ENCODE assay signal across 16 cellular contexts in genomic region chr19:31535691-31536460, GRCh38.
DNase-seq lines count a peak whose midpoint lies in the region; ATAC-seq and TF ChIP-seq lines count a peak whose summit lies in the region.
"Had no signal": no experiment of that assay in that cellular context is flagged by ENCODE, and none has a peak within 500 bp of the region (broad histone marks: within the 10 kb centered on the region; RNA-seq: fewer than 3 reads in every experiment).

No MANE protein-coding gene starts in this region.

- WGBS in heart left ventricle, 4 donors: 79 to 81% (median 79%) methylated on average over 7 to 8 of the region's 8 CpGs
- 80% methylated on average over 8 of the region's 8 CpGs for WGBS in esophagus muscularis mucosa

- H3K27me3 ChIP-seq in right atrium auricular region (no peaks in the 10 kb centered on the region), heart left ventricle (no peaks in the 10 kb centered on the region), esophagus muscularis mucosa (no peaks in the 10 kb centered on the region)

- peaks cover 26% of the 10 kb centered on the region for H3K4me1 Mint-ChIP-seq in mesothelial cell of epicardium
- H3K4me1 Mint-ChIP-seq: B cell had no signal

- H3K27ac ChIP-seq in right atrium auricular region: no peak overlapping the region
- H3K27ac ChIP-seq in heart left ventricle: no peak overlapping the region
- no peak overlapping the region for H3K27ac ChIP-seq in esophagus muscularis mucosa (replicated peaks in 1 of 4)

- TF ChIP-seq EP300 in esophagus muscularis mucosa (IDR thresholded peaks at IDR 0.05): no peak

- no peaks in the 10 kb centered on the region for H3K9me3 ChIP-seq in right atrium auricular region
- H3K9me3 ChIP-seq in heart left ventricle: no peaks in the 10 kb centered on the region
- no peaks in the 10 kb centered on the region for H3K9me3 ChIP-seq in esophagus muscularis mucosa

- TF ChIP-seq POLR2A in heart left ventricle (IDR thresholded peaks at IDR 0.05) (no peak), esophagus muscularis mucosa (IDR thresholded peaks at IDR 0.05; ENCODE audit: low read depth) (no peak)

- H3K4me3 ChIP-seq in right atrium auricular region (no peak overlapping the region), heart left ventricle (no peak overlapping the region), esophagus muscularis mucosa (no peak overlapping the region)
- H3K4me3 ChIP-seq: GM23338 had no signal

- no peak overlapping the region for H3K4me3 Mint-ChIP-seq in mesothelial cell of epicardium
- H3K4me3 Mint-ChIP-seq: B cell; CD4-positive, alpha-beta T cell; GM23338; H9 had no signal

- no peaks in the 10 kb centered on the region for H3K4me1 ChIP-seq in right atrium auricular region
- no peaks in the 10 kb centered on the region for H3K4me1 ChIP-seq in heart left ventricle
- H3K4me1 ChIP-seq in esophagus muscularis mucosa: no peaks in the 10 kb centered on the region

- intact Hi-C loops in heart left ventricle (cut with DNase I): no loop called here
- intact Hi-C loops in esophagus muscularis mucosa (cut with DNase I): no loop called here

- peak; percentile 16 for DNase-seq in right atrium auricular region (ENCODE audit: low spot score)
- DNase-seq in heart left ventricle: no peak
- peak; percentile 80 for DNase-seq in esophagus muscularis mucosa (ENCODE audit: extremely low spot score)
- peak in 1 of 2 experiments; percentile 5 for DNase-seq in mesothelial cell of epicardium (ENCODE audit: low spot score in 2 of 2, unreplicated experiment in 2 of 2)
- DNase-seq in COR-L47 (lab: John Stamatoyannopoulos, UW): no peak
- DNase-seq: C1 segment of cervical spinal cord; CD4-positive, alpha-beta T cell; DMS153; DMS79 treated with DMSO at 0.1 percent for 48 hours; EL; GDM1; H9 had no signal

- peaks cover 12% of the 10 kb centered on the region for H3K9me3 Mint-ChIP-seq in mesothelial cell of epicardium

- no peak for ATAC-seq in heart left ventricle
- ATAC-seq in esophagus mucosa: no peak
- ATAC-seq in HG03159 (IDR thresholded peaks at IDR 0.05; ENCODE audit: unreplicated experiment): no peak
- ATAC-seq: GM23338 had no signal

- peak overlapping the region; percentile 44 for H3K27ac Mint-ChIP-seq in mesothelial cell of epicardium
- H3K27ac Mint-ChIP-seq: B cell; CD4-positive, alpha-beta T cell; GM23338; H9 had no signal

- H3K36me3 Mint-ChIP-seq in mesothelial cell of epicardium: no peaks in the 10 kb centered on the region

- H3K36me3 ChIP-seq in right atrium auricular region (no peaks in the 10 kb centered on the region), heart left ventricle (no peaks in the 10 kb centered on the region), esophagus muscularis mucosa (no peaks in the 10 kb centered on the region)

- TF ChIP-seq CTCF in right atrium auricular region (IDR thresholded peaks at IDR 0.05) (no peak), heart left ventricle (IDR thresholded peaks at IDR 0.05) (no peak), esophagus muscularis mucosa (IDR thresholded peaks at IDR 0.05) (no peak), mesothelial cell of epicardium (IDR thresholded peaks at IDR 0.05; ENCODE audit: unreplicated experiment) (no peak)

- H3K27me3 Mint-ChIP-seq in mesothelial cell of epicardium (ENCODE audit: low read depth): peaks cover 15% of the 10 kb centered on the region
- H3K27me3 Mint-ChIP-seq: B cell; CD4-positive, alpha-beta T cell had no signal

Comparison
In these comparisons a context has a peak if more than half of its experiments do, and no peak if none do; other contexts are left out.
1. DNase-seq: peak in right atrium auricular region (single experiment) and esophagus muscularis mucosa (single experiment); none in heart left ventricle (0 of 5) and COR-L47 (single experiment).